8 cellular contexts compared by ENCODE assay signal in the genomic region with DNA sequence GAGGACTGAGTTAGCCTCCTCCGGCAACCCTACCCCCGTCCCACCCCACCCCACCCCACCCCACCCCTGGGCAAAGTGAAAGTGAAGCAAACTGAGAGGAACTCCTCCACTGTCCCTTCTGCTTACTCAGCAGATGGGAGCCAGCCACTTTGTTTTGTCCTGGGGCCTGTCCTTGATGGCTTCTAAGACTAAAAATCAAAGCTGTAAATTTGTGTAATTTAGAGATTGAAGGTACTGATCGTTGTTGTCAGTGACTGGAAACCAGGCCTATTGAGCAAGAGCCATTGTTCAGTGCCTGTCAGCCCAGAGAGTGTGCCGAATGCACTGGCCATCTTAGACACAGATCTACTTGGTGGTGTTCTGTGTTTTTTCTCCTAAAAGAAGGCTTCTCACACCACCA.
DNase-seq lines count a peak whose midpoint lies in the region; ATAC-seq and TF ChIP-seq lines count a peak whose summit lies in the region.

No MANE protein-coding gene starts in this region.

- TF ChIP-seq EP300 in ovary (IDR thresholded peaks at IDR 0.05), result no peak

- H3K27me3 ChIP-seq in foreskin keratinocyte (no peaks in the 10 kb centered on the region), ovary (no peaks in the 10 kb centered on the region), PC-3 (ENCODE audit: low read length) (no peaks in the 10 kb centered on the region)

- peaks cover 16% of the 10 kb centered on the region for H3K4me1 Mint-ChIP-seq in Calu3 (ENCODE audit: low read depth, unreplicated experiment)

- intact Hi-C loops in Calu3 (cut with micrococcal nuclease; ENCODE audit: unreplicated experiment), result loop anchor here (5.0 to 10.0 kb wide), 2 partner anchors 76 to 133 kb away; no protein-coding TSS in a partner anchor
- intact Hi-C loops in ovary (cut with DNase I), result no loop called here
- intact Hi-C loops in PC-3 (cut with micrococcal nuclease), result no loop called here

- peak overlapping the region; percentile 17 for H3K27ac Mint-ChIP-seq in Calu3 (ENCODE audit: unreplicated experiment)

- no peaks in the 10 kb centered on the region for H3K9me2 ChIP-seq in PC-3 (replicated peaks; ENCODE audit: low read length)

- no peak for TF ChIP-seq POLR2A in ovary (IDR thresholded peaks at IDR 0.05)

- peaks cover under 1% of the 10 kb centered on the region for H3K36me3 Mint-ChIP-seq in Calu3 (ENCODE audit: insufficient read depth, unreplicated experiment)

- no peak overlapping the region for H2AFZ ChIP-seq in PC-3 (ENCODE audit: low read length)

- H3K9ac ChIP-seq in PC-3 (ENCODE audit: low read length), result no peak overlapping the region

- 2 to 10% (median 5%) methylated on average over 4 of the region's 4 CpGs for WGBS in ovary, 3 donors

- H3K9me3 Mint-ChIP-seq in Calu3 (ENCODE audit: low read depth, unreplicated experiment), result no peaks in the 10 kb centered on the region

- H3K27me3 Mint-ChIP-seq in Calu3 (ENCODE audit: unreplicated experiment), result no peaks in the 10 kb centered on the region

- no peak overlapping the region for H3K4me2 ChIP-seq in PC-3 (ENCODE audit: low read length)

- peak overlapping the region; percentile 47 for H3K4me3 Mint-ChIP-seq in Calu3 (ENCODE audit: low read depth, unreplicated experiment)

- POLR2A ChIA-PET in PC-3 (lab: Charles Lee; ENCODE audit: unreplicated experiment), result no interaction called here

- H3F3A ChIP-seq in PC-3 (ENCODE audit: low read length, unreplicated experiment), result no peaks in the 10 kb centered on the region

- no peaks in the 10 kb centered on the region for H4K20me1 ChIP-seq in PC-3 (ENCODE audit: low read length)

- no peak for TF ChIP-seq CTCF in Calu3 (IDR thresholded peaks at IDR 0.05; ENCODE audit: unreplicated experiment)
- no peak for TF ChIP-seq CTCF in foreskin keratinocyte (conservative IDR thresholded peaks at IDR 0.05)
- no peak for TF ChIP-seq CTCF in ovary (IDR thresholded peaks at IDR 0.05)
- no peak for TF ChIP-seq CTCF in PC-3 (conservative IDR thresholded peaks at IDR 0.05; ENCODE audit: low read depth, low read length)

- H3K36me3 ChIP-seq in ovary (no peaks in the 10 kb centered on the region), PC-3 (ENCODE audit: low read depth, low read length) (peaks cover 3% of the 10 kb centered on the region; the same call in 1 of the 2 replicates)

- H3K4me1 ChIP-seq in foreskin keratinocyte, result peaks cover 34% of the 10 kb centered on the region
- peaks cover 15% of the 10 kb centered on the region for H3K4me1 ChIP-seq in ovary (ENCODE audit: insufficient read depth)
- no peaks in the 10 kb centered on the region for H3K4me1 ChIP-seq in PC-3 (ENCODE audit: insufficient read depth, low read length)

- no peak for DNase-seq in Calu3
- peak; percentile 28 for DNase-seq in SK-MEL-5 (ENCODE audit: low read depth, low spot score)
- DNase-seq in foreskin keratinocyte, result no peak
- peak in 1 of 5 donors; percentile 45 for DNase-seq in ovary
- no peak for DNase-seq in PC-3
- no peak for DNase-seq in NCI-H510A treated with DMSO at 0.1 percent for 48 hours (lab: John Stamatoyannopoulos, UW)
- no peak for DNase-seq in NCI-H524 (lab: John Stamatoyannopoulos, UW)

- H3K79me2 ChIP-seq in PC-3 (ENCODE audit: low read length), result peaks cover 29% of the 10 kb centered on the region

- H3K9me3 ChIP-seq in ovary, result no peaks in the 10 kb centered on the region
- H3K9me3 ChIP-seq in PC-3 (ENCODE audit: low read length), result no peaks in the 10 kb centered on the region

- H3K4me3 ChIP-seq in ovary, result peak overlapping the region; percentile 11
- no peak overlapping the region for H3K4me3 ChIP-seq in PC-3 (ENCODE audit: low read length)

- BruUV-seq in Calu3 (replicated peaks; lab: Mats Ljungman, UMichigan), result no TSS peak
- no TSS peak for BruUV-seq in PC-3 (replicated peaks; lab: Mats Ljungman, UMichigan)

- H3K27ac ChIP-seq in foreskin keratinocyte (no peak overlapping the region), ovary (peak overlapping the region; percentile 27 to 56), PC-3 (ENCODE audit: low read length) (no peak overlapping the region)

- ATAC-seq in foreskin keratinocyte (peak; percentile 49), PC-3 (no peak)
- ATAC-seq in activated CD4-positive, CD25-positive, alpha-beta regulatory T cell treated with anti-CD3 and anti-CD28 coated beads, Interleukin-2, amount 50 U/mL, for 24 hours, result no peak

- CTCF ChIA-PET in Calu3 (lab: Charles Lee), result interaction anchor here (0.6 kb wide), 1 partner anchor 16 kb away, joined by 8 read pairs; no protein-coding TSS in a partner anchor
- CTCF ChIA-PET in PC-3 (lab: Charles Lee), result no interaction called here

- in situ Hi-C loops in SK-MEL-5 (cut with HindIII; ENCODE audit: low pct_unique_long_range_greater_than_20kb, low sequenced_read_pairs), result no loop called here

Comparison
In these comparisons a context has a peak if more than half of its experiments do, and no peak if none do; other contexts are left out.
1. H3K27ac ChIP-seq: peak in ovary (2 of 2); none in foreskin keratinocyte (single experiment) and PC-3 (single experiment).